ENCODE assay signal across 1 cellular context in the genomic region with DNA sequence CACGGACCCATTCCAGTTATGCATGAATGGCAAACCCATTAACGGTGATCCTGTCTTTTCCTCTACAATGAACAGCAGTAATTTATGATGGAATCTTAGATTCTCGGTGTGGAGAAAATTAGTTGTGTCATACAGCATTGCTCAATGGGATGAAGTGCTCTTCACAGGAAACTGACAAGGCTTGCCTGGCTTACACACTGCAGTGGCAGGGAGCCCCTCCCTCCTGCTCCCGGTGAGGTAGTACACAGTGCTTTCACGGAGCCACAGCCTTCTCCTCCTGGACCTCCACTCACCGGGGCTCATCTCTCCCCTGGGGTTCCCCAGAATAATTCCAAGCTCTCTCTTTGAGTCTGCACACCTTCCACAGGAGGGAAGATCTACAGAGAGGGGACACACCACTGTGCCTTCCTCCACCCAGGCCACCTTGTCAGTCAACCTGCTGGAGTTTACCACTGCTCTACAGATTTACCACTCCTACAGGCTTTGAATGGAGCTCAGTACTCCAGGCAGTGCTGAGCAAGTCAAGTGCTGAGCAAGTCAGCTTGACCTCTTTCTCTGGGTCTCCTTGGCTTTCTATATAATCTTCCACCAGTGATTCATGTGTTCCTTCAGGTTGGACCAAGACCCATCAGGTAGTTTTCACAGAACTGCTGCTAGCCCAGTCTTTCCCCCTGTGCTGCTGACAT.
TF ChIP-seq lines count a peak whose summit lies in the region.

No MANE protein-coding gene starts in this region.

TF ChIP-seq in K562, 482 proteins besides CTCF, POLR2A, EP300 and RAD21:
- TF ChIP-seq PKNOX1 (IDR thresholded peaks at IDR 0.05) (peak; percentile 29; the same call in 1 of the 2 replicates), MEIS2 (IDR thresholded peaks at IDR 0.05; ENCODE audit: partially characterized antibody) (peak; percentile 38), CEBPB (tag; IDR thresholded peaks at IDR 0.05) (peak; percentile 88), ETV1 (tag; conservative IDR thresholded peaks at IDR 0.05; ENCODE audit: low read depth) (peak; percentile 40; the same call in 1 of the 2 replicates), EP400 (IDR thresholded peaks at IDR 0.05) (no peak), CEBPG (CRISPR knock-in tag; IDR thresholded peaks at IDR 0.05) (no peak), CEBPG (tag; conservative IDR thresholded peaks at IDR 0.05 in 1 of 2, IDR thresholded peaks at IDR 0.05 in 1 of 2) (peak; percentile 40 to 82; a peak in 3 of 4 replicates)
- TF ChIP-seq, protein P1, sequence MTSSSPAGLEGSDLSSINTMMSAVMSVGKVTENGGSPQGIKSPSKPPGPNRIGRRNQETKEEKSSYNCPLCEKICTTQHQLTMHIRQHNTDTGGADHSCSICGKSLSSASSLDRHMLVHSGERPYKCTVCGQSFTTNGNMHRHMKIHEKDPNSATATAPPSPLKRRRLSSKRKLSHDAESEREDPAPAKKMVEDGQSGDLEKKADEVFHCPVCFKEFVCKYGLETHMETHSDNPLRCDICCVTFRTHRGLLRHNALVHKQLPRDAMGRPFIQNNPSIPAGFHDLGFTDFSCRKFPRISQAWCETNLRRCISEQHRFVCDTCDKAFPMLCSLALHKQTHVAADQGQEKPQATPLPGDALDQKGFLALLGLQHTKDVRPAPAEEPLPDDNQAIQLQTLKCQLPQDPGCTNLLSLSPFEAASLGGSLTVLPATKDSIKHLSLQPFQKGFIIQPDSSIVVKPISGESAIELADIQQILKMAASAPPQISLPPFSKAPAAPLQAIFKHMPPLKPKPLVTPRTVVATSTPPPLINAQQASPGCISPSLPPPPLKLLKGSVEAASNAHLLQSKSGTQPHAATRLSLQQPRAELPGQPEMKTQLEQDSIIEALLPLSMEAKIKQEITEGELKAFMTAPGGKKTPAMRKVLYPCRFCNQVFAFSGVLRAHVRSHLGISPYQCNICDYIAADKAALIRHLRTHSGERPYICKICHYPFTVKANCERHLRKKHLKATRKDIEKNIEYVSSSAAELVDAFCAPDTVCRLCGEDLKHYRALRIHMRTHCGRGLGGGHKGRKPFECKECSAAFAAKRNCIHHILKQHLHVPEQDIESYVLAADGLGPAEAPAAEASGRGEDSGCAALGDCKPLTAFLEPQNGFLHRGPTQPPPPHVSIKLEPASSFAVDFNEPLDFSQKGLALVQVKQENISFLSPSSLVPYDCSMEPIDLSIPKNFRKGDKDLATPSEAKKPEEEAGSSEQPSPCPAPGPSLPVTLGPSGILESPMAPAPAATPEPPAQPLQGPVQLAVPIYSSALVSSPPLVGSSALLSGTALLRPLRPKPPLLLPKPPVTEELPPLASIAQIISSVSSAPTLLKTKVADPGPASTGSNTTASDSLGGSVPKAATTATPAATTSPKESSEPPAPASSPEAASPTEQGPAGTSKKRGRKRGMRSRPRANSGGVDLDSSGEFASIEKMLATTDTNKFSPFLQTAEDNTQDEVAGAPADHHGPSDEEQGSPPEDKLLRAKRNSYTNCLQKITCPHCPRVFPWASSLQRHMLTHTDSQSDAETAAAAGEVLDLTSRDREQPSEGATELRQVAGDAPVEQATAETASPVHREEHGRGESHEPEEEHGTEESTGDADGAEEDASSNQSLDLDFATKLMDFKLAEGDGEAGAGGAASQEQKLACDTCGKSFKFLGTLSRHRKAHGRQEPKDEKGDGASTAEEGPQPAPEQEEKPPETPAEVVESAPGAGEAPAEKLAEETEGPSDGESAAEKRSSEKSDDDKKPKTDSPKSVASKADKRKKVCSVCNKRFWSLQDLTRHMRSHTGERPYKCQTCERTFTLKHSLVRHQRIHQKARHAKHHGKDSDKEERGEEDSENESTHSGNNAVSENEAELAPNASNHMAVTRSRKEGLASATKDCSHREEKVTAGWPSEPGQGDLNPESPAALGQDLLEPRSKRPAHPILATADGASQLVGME (CRISPR knock-in tag; IDR thresholded peaks at IDR 0.05) = no peak
